21 cellular contexts compared by ENCODE assay signal in the genomic region with DNA sequence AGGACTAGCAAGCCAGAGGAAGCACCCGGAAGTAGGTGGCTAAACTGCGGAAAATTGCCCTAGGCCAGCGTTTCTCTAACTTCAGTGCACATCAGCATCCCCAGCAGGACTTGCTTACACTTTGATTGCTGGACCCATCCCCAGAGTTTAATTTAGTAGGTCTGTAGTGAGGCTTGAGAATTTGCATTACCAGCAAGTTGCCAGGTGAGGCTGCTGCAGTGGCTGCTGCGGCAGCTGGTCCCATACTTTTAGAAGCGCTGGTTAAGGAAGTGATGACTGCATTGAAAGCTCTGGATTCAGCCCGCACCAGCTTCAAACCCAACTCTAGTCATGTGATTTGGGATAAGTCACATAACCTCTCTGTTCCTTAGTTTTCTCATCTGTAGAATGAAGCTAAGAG. TPM values are rescaled to one million over a fixed set of nuclear protein-coding genes. Genes with fewer than 3 reads are reported as not detected.
DNase-seq lines count a peak whose midpoint lies in the region; ATAC-seq and TF ChIP-seq lines count a peak whose summit lies in the region.
"Had no signal": no experiment of that assay in that cellular context is flagged by ENCODE, and none has a peak within 500 bp of the region (broad histone marks: within the 10 kb centered on the region; RNA-seq: fewer than 3 reads in every experiment).

No MANE protein-coding gene starts in this region.

- peaks cover 24% of the 10 kb centered on the region for H3K79me2 ChIP-seq in OCI-LY1 (ENCODE audit: insufficient read depth, low read length)

- H3K4me2 ChIP-seq in OCI-LY1 (ENCODE audit: low read length), result peak overlapping the region; percentile 48

- H3K9me3 Mint-ChIP-seq in mesothelial cell of epicardium, result no peaks in the 10 kb centered on the region
- H3K9me3 Mint-ChIP-seq: activated naive CD4-positive, alpha-beta T cell treated with anti-CD3 and anti-CD28 coated beads, Interleukin-2, amount 50 U/mL, for 24 hours; neural crest cell had no signal

- H3K9ac ChIP-seq in OCI-LY1 (ENCODE audit: low read length) (peak overlapping the region; percentile 13; the same call in 1 of the 2 replicates), rectal smooth muscle tissue (ENCODE audit: low read length) (no peak overlapping the region)

- H3K4me1 ChIP-seq in OCI-LY1 (ENCODE audit: insufficient read depth, low read length, severe bottlenecking) (peaks cover 47% of the 10 kb centered on the region), rectal smooth muscle tissue (ENCODE audit: control insufficient read depth, insufficient read depth, low read length) (peaks cover 24% of the 10 kb centered on the region), Peyer's patch (peaks cover 0 to 27% (median 5%) of the 10 kb centered on the region in 4 donors)

- H3K27me3 ChIP-seq in OCI-LY1 (ENCODE audit: insufficient read depth, low read length) (no peaks in the 10 kb centered on the region), rectal smooth muscle tissue (ENCODE audit: control insufficient read depth, insufficient read depth, low read length) (no peaks in the 10 kb centered on the region), Peyer's patch (no peaks in the 10 kb centered on the region)
- H3K27me3 ChIP-seq: MG63 had no signal

- no peaks in the 10 kb centered on the region for H3K27me3 Mint-ChIP-seq in mesothelial cell of epicardium (ENCODE audit: low read depth)
- H3K27me3 Mint-ChIP-seq: activated naive CD4-positive, alpha-beta T cell treated with anti-CD3 and anti-CD28 coated beads, Interleukin-2, amount 50 U/mL, for 24 hours had no signal

- no peak for TF ChIP-seq POLR2A in Peyer's patch (IDR thresholded peaks at IDR 0.05)

- no peak overlapping the region for H2AFZ ChIP-seq in OCI-LY1 (ENCODE audit: low read length)

- H3K27ac ChIP-seq in 22Rv1, result peak overlapping the region; percentile 92
- H3K27ac ChIP-seq in OCI-LY1 (ENCODE audit: low read depth, low read length, poor library complexity, severe bottlenecking), result peak overlapping the region; percentile 85
- H3K27ac ChIP-seq in coronary artery, result peak overlapping the region in 1 of 2 donors; percentile 95
- peak overlapping the region; percentile 84 for H3K27ac ChIP-seq in rectal smooth muscle tissue (ENCODE audit: low read depth, low read length)
- H3K27ac ChIP-seq in Peyer's patch, result no peak overlapping the region

- H3K27ac Mint-ChIP-seq in mesothelial cell of epicardium, result no peak overlapping the region
- H3K27ac Mint-ChIP-seq: activated naive CD4-positive, alpha-beta T cell treated with anti-CD3 and anti-CD28 coated beads, Interleukin-2, amount 50 U/mL, for 24 hours; progenitor cell of endocrine pancreas had no signal

- H3K36me3 Mint-ChIP-seq in mesothelial cell of epicardium, result peaks cover 15% of the 10 kb centered on the region

- TF ChIP-seq CTCF in 22Rv1 (IDR thresholded peaks at IDR 0.05) (no peak), OCI-LY1 (IDR thresholded peaks at IDR 0.05; ENCODE audit: low read length) (no peak; the same call in 1 of the 2 replicates), coronary artery (IDR thresholded peaks at IDR 0.05) (no peak), mesothelial cell of epicardium (IDR thresholded peaks at IDR 0.05; ENCODE audit: unreplicated experiment) (no peak), Peyer's patch (IDR thresholded peaks at IDR 0.05) (no peak)

- H3K9me3 ChIP-seq in OCI-LY1 (ENCODE audit: low read length) (peaks cover 4% of the 10 kb centered on the region), Peyer's patch (no peaks in the 10 kb centered on the region)
- H3K9me3 ChIP-seq: MG63 had no signal

- no peaks in the 10 kb centered on the region for H4K20me1 ChIP-seq in OCI-LY1 (ENCODE audit: insufficient read depth, low read length)

- H3K4me3 ChIP-seq in OCI-LY1 (ENCODE audit: low read depth, low read length, poor library complexity, severe bottlenecking) (peak overlapping the region; percentile 24), coronary artery (peak overlapping the region; percentile 11), rectal smooth muscle tissue (ENCODE audit: low read length) (no peak overlapping the region), Peyer's patch (no peak overlapping the region)
- H3K4me3 ChIP-seq: MG63 had no signal

- H3K4me1 Mint-ChIP-seq in mesothelial cell of epicardium, result peaks cover 14% of the 10 kb centered on the region

- ATAC-seq in HG03280 (IDR thresholded peaks at IDR 0.05; ENCODE audit: unreplicated experiment), result no peak
- ATAC-seq: left colon had no signal

- H3F3A ChIP-seq in OCI-LY1 (ENCODE audit: insufficient read depth, low read length), result no peaks in the 10 kb centered on the region; the same call in 1 of the 2 replicates

- H3K36me3 ChIP-seq in OCI-LY1 (ENCODE audit: insufficient read depth, low read length) (peaks cover 40% of the 10 kb centered on the region), rectal smooth muscle tissue (ENCODE audit: control insufficient read depth, insufficient read depth, low read length) (peaks cover 2% of the 10 kb centered on the region), Peyer's patch (peaks cover 0 to 12% (median 0%) of the 10 kb centered on the region in 3 donors)

- DNase-seq in coronary artery (ENCODE audit: low spot score) (no peak), mesothelial cell of epicardium (ENCODE audit: low spot score in 2 of 2, unreplicated experiment in 2 of 2) (no peak), Peyer's patch (no peak)
- DNase-seq in effector CD4-positive, alpha-beta T cell, result no peak
- DNase-seq: activated CD4-positive, alpha-beta T cell treated with anti-CD3 and anti-CD28 coated beads, Interleukin-2, amount 50 U/mL, for 48 hours; head of caudate nucleus; left colon; MG63; NCI-H146; NCI-H2171 treated with DMSO at 0.1 percent for 48 hours; NCI-H69; SHP77 treated with DMSO at 0.1 percent for 48 hours; stimulated activated CD4-positive, alpha-beta T cell treated with anti-CD3 and anti-CD28 coated beads, Interleukin-4, amount 100 ng/mL, for 4 hours had no signal

- H3K9me2 ChIP-seq in OCI-LY1 (ENCODE audit: low read depth, low read length), result no peaks in the 10 kb centered on the region

- H3K4me3 Mint-ChIP-seq in mesothelial cell of epicardium, result no peak overlapping the region
- H3K4me3 Mint-ChIP-seq: activated naive CD4-positive, alpha-beta T cell treated with anti-CD3 and anti-CD28 coated beads, Interleukin-2, amount 50 U/mL, for 24 hours; neural crest cell had no signal

RNA-seq across cellular contexts. Expression of gene EEF2K, which starts 4.2 kb away (rescaled TPM):
- total RNA-seq in mesothelial cell of epicardium, result 20.4 to 22.1 TPM (median 21.4 TPM) in 3 replicates
- 10 to 100 TPM; 26.9 to 46.4 (median 36.1) TPM for total RNA-seq in Peyer's patch

RNA-seq across cellular contexts. Expression of gene SDR42E2, which starts 48.0 kb away (rescaled TPM):
- 0.09 TPM in 2 of 3 replicates, not detected in the other for total RNA-seq in mesothelial cell of epicardium
- total RNA-seq in Peyer's patch, result not detected
- total RNA-seq: left colon, mesenteric fat pad, neural crest cell, progenitor cell of endocrine pancreas had no signal

Comparison
In these comparisons a context has a peak if more than half of its experiments do, and no peak if none do; other contexts are left out.
1. H3K27ac ChIP-seq: peak in 22Rv1 (single experiment), OCI-LY1 (single experiment) and rectal smooth muscle tissue (single experiment); none in Peyer's patch (0 of 4).
2. H3K4me3 ChIP-seq: peak in OCI-LY1 (single experiment) and coronary artery (single experiment); none in rectal smooth muscle tissue (single experiment) and Peyer's patch (0 of 4).